ENCODE assay signal across 11 cellular contexts in the genomic region with DNA sequence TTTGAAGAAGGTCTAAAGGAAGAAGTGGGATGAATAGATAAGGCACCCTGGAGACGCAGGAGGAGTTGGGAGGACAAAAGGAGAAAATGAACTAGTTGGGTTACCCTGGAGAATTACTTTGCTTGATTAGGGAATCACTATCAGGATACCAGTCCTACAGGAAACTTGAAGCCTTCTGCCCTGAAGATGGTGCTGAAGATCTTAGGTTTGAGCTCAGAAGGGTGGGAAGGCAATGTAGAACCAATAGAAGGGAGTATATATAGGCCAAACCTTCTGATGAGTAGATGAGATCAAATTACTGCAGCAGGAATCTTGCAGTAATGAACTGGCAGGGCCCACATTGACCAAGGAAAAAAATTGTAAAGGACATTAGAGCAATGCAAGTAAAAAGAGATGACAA.
DNase-seq lines count a peak whose midpoint lies in the region; ATAC-seq and TF ChIP-seq lines count a peak whose summit lies in the region.
"Had no signal": no experiment of that assay in that cellular context is flagged by ENCODE, and none has a peak within 500 bp of the region (broad histone marks: within the 10 kb centered on the region; RNA-seq: fewer than 3 reads in every experiment).

No MANE protein-coding gene starts in this region.

- POLR2A ChIA-PET in A673 (lab: Charles Lee; ENCODE audit: low non-redundant PET) (interaction anchor here (0.5 kb wide), 1 partner anchor 98 kb away, joined by 20 read pairs; no protein-coding TSS in a partner anchor), RWPE1 (lab: Yijun Ruan, JAX; ENCODE audit: low non-redundant PET) (no interaction called here)
- POLR2A ChIA-PET in activated CD4-positive, alpha-beta memory T cell treated with anti-CD3 and anti-CD28 coated beads for 36 hours (lab: Charles Lee) = interaction anchor here (0.6 kb wide), 1 partner anchor 632 kb away, joined by 3 read pairs; no protein-coding TSS in a partner anchor

- H3K9me3 ChIP-seq in A673 (ENCODE audit: low read depth, low read length, poor library complexity, severe bottlenecking) = no peaks in the 10 kb centered on the region
- H3K9me3 ChIP-seq: neutrophil had no signal

- H3K27ac Mint-ChIP-seq in activated CD4-positive, alpha-beta memory T cell treated with anti-CD3 and anti-CD28 coated beads for 36 hours = no peak overlapping the region

- ATAC-seq in GM21717 (IDR thresholded peaks at IDR 0.05; ENCODE audit: unreplicated experiment) = no peak

- H3K36me3 ChIP-seq in A673 (ENCODE audit: insufficient read depth, low read length, poor library complexity, severe bottlenecking) = no peaks in the 10 kb centered on the region
- H3K36me3 ChIP-seq: neutrophil had no signal

- CTCF ChIA-PET in A673 (lab: Charles Lee) (interaction anchor here (0.7 to 1.2 kb wide), 3 partner anchors 116 to 262 kb away, joined by 3 read pairs; a partner anchor contains a TSS), RWPE1 (lab: Yijun Ruan, JAX) (no interaction called here)
- CTCF ChIA-PET in activated CD4-positive, alpha-beta memory T cell treated with anti-CD3 and anti-CD28 coated beads for 36 hours (lab: Charles Lee) = interaction anchor here (1.3 to 1.7 kb wide), 3 partner anchors 99 to 113 kb away, joined by 3 to 6 read pairs (median 4); no protein-coding TSS in a partner anchor

- H3K4me3 ChIP-seq in A673 (ENCODE audit: low read depth, low read length, poor library complexity, severe bottlenecking) = no peak overlapping the region
- H3K4me3 ChIP-seq in fibroblast of mammary gland (ENCODE audit: control insufficient read depth, low read depth, low read length) = no peak overlapping the region

- no peak overlapping the region for H3K27ac ChIP-seq in A673 (ENCODE audit: low read depth, low read length, poor library complexity, severe bottlenecking)
- no peak overlapping the region for H3K27ac ChIP-seq in RWPE1
- H3K27ac ChIP-seq: epithelial cell of prostate, neutrophil had no signal

- DNase-seq in A673 (ENCODE audit: low spot score) (peak; percentile 64), GM03348 (ENCODE audit: low spot score) (peak; percentile 46), RWPE1 (ENCODE audit: low spot score) (peak; percentile 17), fibroblast of mammary gland (ENCODE audit: low read depth) (peak; percentile 59), 8988T (no peak), NCI-H774 (lab: John Stamatoyannopoulos, UW) (no peak)
- no peak for DNase-seq in activated CD4-positive, alpha-beta memory T cell treated with anti-CD3 and anti-CD28 coated beads for 36 hours
- DNase-seq: GDM1 had no signal

- H3K9me3 Mint-ChIP-seq in activated CD4-positive, alpha-beta memory T cell treated with anti-CD3 and anti-CD28 coated beads for 36 hours = no peaks in the 10 kb centered on the region

- no peaks in the 10 kb centered on the region for H3K27me3 Mint-ChIP-seq in activated CD4-positive, alpha-beta memory T cell treated with anti-CD3 and anti-CD28 coated beads for 36 hours

- intact Hi-C loops in A673 (cut with micrococcal nuclease; ENCODE audit: unreplicated experiment) = loop anchor here (2.0 to 5.0 kb wide), 2 partner anchors 94 to 115 kb away; a partner anchor contains a TSS
- intact Hi-C loops in activated CD4-positive, alpha-beta memory T cell treated with anti-CD3 and anti-CD28 coated beads for 36 hours (cut with micrococcal nuclease) = loop anchor here (2.0 kb wide), 1 partner anchor 99 kb away; no protein-coding TSS in a partner anchor

- TF ChIP-seq CTCF in A673 (conservative IDR thresholded peaks at IDR 0.05; ENCODE audit: low read depth, low read length) = peak; percentile 57
- TF ChIP-seq CTCF in RWPE1 (conservative IDR thresholded peaks at IDR 0.05; ENCODE audit: low read depth) = no peak
- TF ChIP-seq CTCF in fibroblast of mammary gland (conservative IDR thresholded peaks at IDR 0.05; ENCODE audit: control insufficient read depth, insufficient read depth, low read depth, low read length) = peak; percentile 4

- BruUV-seq in A673 (replicated peaks; lab: Mats Ljungman, UMichigan) = no TSS peak

- H3K4me1 ChIP-seq in A673 (ENCODE audit: insufficient read depth, low read length, poor library complexity, severe bottlenecking) = peaks cover 15% of the 10 kb centered on the region

- no peaks in the 10 kb centered on the region for H3K27me3 ChIP-seq in A673 (replicated peaks; ENCODE audit: insufficient read depth, low read depth, low read length, poor library complexity)
- H3K27me3 ChIP-seq: neutrophil had no signal

- no peaks in the 10 kb centered on the region for H3K4me1 Mint-ChIP-seq in activated CD4-positive, alpha-beta memory T cell treated with anti-CD3 and anti-CD28 coated beads for 36 hours (ENCODE audit: low read depth)

- no peaks in the 10 kb centered on the region for H3K36me3 Mint-ChIP-seq in activated CD4-positive, alpha-beta memory T cell treated with anti-CD3 and anti-CD28 coated beads for 36 hours

- no peak overlapping the region for H3K4me3 Mint-ChIP-seq in activated CD4-positive, alpha-beta memory T cell treated with anti-CD3 and anti-CD28 coated beads for 36 hours

Comparison
In these comparisons a context has a peak if more than half of its experiments do, and no peak if none do; other contexts are left out.
1. DNase-seq: peak in A673 (single experiment), GM03348 (single experiment), RWPE1 (single experiment) and fibroblast of mammary gland (single experiment); none in activated CD4-positive, alpha-beta memory T cell treated with anti-CD3 and anti-CD28 coated beads for 36 hours (single experiment), 8988T (single experiment) and NCI-H774 (single experiment).